In genomic region chr6:17677602-17678001, GRCh38 we compare ENCODE assay signal across 19 cellular contexts. TPM values are rescaled to one million over a fixed set of nuclear protein-coding genes. Genes with fewer than 3 reads are reported as not detected.
DNase-seq lines count a peak whose midpoint lies in the region; ATAC-seq and TF ChIP-seq lines count a peak whose summit lies in the region.
"Had no signal": no experiment of that assay in that cellular context is flagged by ENCODE, and none has a peak within 500 bp of the region (broad histone marks: within the 10 kb centered on the region; RNA-seq: fewer than 3 reads in every experiment).

No MANE protein-coding gene starts in this region.

- H3K36me3 Mint-ChIP-seq in MCF 10A (ENCODE audit: insufficient read depth, unreplicated experiment) (peaks cover 38% of the 10 kb centered on the region), T-helper 17 cell (ENCODE audit: low read depth) (peaks cover 5% of the 10 kb centered on the region)

- no peaks in the 10 kb centered on the region for H3K36me3 ChIP-seq in breast epithelium
- H3K36me3 ChIP-seq in right lobe of liver: peaks cover 0 to 13% (median 2%) of the 10 kb centered on the region in 4 donors

- TF ChIP-seq POLR2A in breast epithelium (IDR thresholded peaks at IDR 0.05) (no peak), right lobe of liver (IDR thresholded peaks at IDR 0.05) (no peak)

- DNase-seq in MCF 10A (ENCODE audit: unreplicated experiment) (no peak), breast epithelium (ENCODE audit: low spot score in 2 of 2) (no peak), T-helper 17 cell (no peak), right lobe of liver (no peak), SIG-M5 (lab: John Stamatoyannopoulos, UW) (no peak)
- DNase-seq: DMS79, H9, KG1, NCI-H1417 treated with DMSO at 0.1 percent for 48 hours, NCI-H187 treated with DMSO at 0.1 percent for 48 hours, NCI-H226, NCI-H524, NCI-H82, OCI-M1, SHP77 had no signal

- intact Hi-C loops in MCF 10A (cut with micrococcal nuclease): no loop called here
- intact Hi-C loops in breast epithelium (cut with DNase I; ENCODE audit: low total_unique reads): no loop called here
- intact Hi-C loops in right lobe of liver (cut with DNase I): no loop called here

- ATAC-seq in T-helper 17 cell (no peak), right lobe of liver (peak; percentile 42 to 65 (median 57)), GM21619 (IDR thresholded peaks at IDR 0.05; ENCODE audit: unreplicated experiment) (no peak), GM19455 (IDR thresholded peaks at IDR 0.05; ENCODE audit: unreplicated experiment) (no peak)
- ATAC-seq: A549 had no signal

- H3K9me3 ChIP-seq in breast epithelium (no peaks in the 10 kb centered on the region), T-helper 17 cell (ENCODE audit: control insufficient read depth, low read length, poor library complexity, severe bottlenecking) (no peaks in the 10 kb centered on the region), right lobe of liver (no peaks in the 10 kb centered on the region)
- H3K9me3 ChIP-seq: A549 had no signal

- 41% methylated on average over 5 of the region's 5 CpGs for WGBS in right lobe of liver (ENCODE audit: insufficient coverage, low coverage, low lambda C conversion rate, missing lambda C conversion rate)

- H3K27me3 ChIP-seq in breast epithelium (no peaks in the 10 kb centered on the region), right lobe of liver (no peaks in the 10 kb centered on the region)
- H3K27me3 ChIP-seq: BLaER1 treated with 17β-estradiol and CSF1 and Interleukin-3, amounts not matched to agents 10 nM and 100 nM had no signal

- H3K4me3 ChIP-seq in breast epithelium (no peak overlapping the region), right lobe of liver (no peak overlapping the region)
- H3K4me3 ChIP-seq: A549; BLaER1 treated with 17β-estradiol and CSF1 and Interleukin-3, amounts not matched to agents 10 nM and 100 nM had no signal

- H3K9me3 Mint-ChIP-seq in MCF 10A (ENCODE audit: unreplicated experiment): no peaks in the 10 kb centered on the region
- H3K9me3 Mint-ChIP-seq: H9 had no signal

- H3K27ac Mint-ChIP-seq in MCF 10A (ENCODE audit: low read depth, unreplicated experiment) (peak overlapping the region; percentile 29), T-helper 17 cell (peak overlapping the region; percentile 75)

- no TSS peak for BruUV-seq in MCF 10A (replicated peaks; lab: Mats Ljungman, UMichigan)

- CTCF ChIA-PET in MCF 10A (lab: Yijun Ruan, JAX): interaction anchor here (0.6 to 1.4 kb wide), 2 partner anchors 28 to 125 kb away, joined by 4 to 6 read pairs; no protein-coding TSS in a partner anchor

- POLR2A ChIA-PET in MCF 10A (lab: Yijun Ruan, JAX): interaction anchor here (0.8 kb wide), 1 partner anchor 10 kb away, joined by 3 read pairs; no protein-coding TSS in a partner anchor

- TF ChIP-seq CTCF in MCF 10A (IDR thresholded peaks at IDR 0.05; ENCODE audit: unreplicated experiment) (no peak), breast epithelium (IDR thresholded peaks at IDR 0.05) (no peak), right lobe of liver (IDR thresholded peaks at IDR 0.05) (no peak)

- no peaks in the 10 kb centered on the region for H3K4me1 Mint-ChIP-seq in MCF 10A (ENCODE audit: insufficient read depth, unreplicated experiment)
- peaks cover 42% of the 10 kb centered on the region for H3K4me1 Mint-ChIP-seq in T-helper 17 cell

- H3K4me1 ChIP-seq in breast epithelium (no peaks in the 10 kb centered on the region), right lobe of liver (peaks cover 0 to 15% (median 7%) of the 10 kb centered on the region in 4 donors)

- no peak overlapping the region for H3K27ac ChIP-seq in breast epithelium
- H3K27ac ChIP-seq in right lobe of liver: no peak overlapping the region
- H3K27ac ChIP-seq: A549; BLaER1 treated with 17β-estradiol and CSF1 and Interleukin-3, amounts not matched to agents 10 nM and 100 nM had no signal

- H3K27me3 Mint-ChIP-seq in MCF 10A (ENCODE audit: insufficient read depth, unreplicated experiment) (no peaks in the 10 kb centered on the region), T-helper 17 cell (no peaks in the 10 kb centered on the region)

- H3K4me3 Mint-ChIP-seq in MCF 10A (ENCODE audit: unreplicated experiment): no peak overlapping the region
- no peak overlapping the region for H3K4me3 Mint-ChIP-seq in T-helper 17 cell
- H3K4me3 Mint-ChIP-seq: H9 had no signal

RNA-seq across cellular contexts. Expression of gene NUP153, which starts 29.1 kb away (rescaled TPM):
- total RNA-seq in MCF 10A (2022): 33.3 and 36.5 TPM in 2 replicates
- 10 to 100 TPM; 34.1 to 61.2 (median 38.3) TPM for total RNA-seq in breast epithelium
- 10 to 100 TPM; 63.3 to 66.3 TPM for total RNA-seq in T-helper 17 cell
- total RNA-seq in right lobe of liver: 10 to 100 TPM; 14.6 to 20.8 (median 19.0) TPM

Comparison
In these comparisons a context has a peak if more than half of its experiments do, and no peak if none do; other contexts are left out.
1. ATAC-seq: peak in right lobe of liver (4 of 4); none in T-helper 17 cell (single experiment), GM21619 (single experiment) and GM19455 (single experiment).